15 cellular contexts compared by ENCODE assay signal in genomic region chr17:72416054-72416691, GRCh38.
A peak's percentile ranks its signal among the peaks of the same experiment; 100 is the strongest.
DNase-seq lines count a peak whose midpoint lies in the region; ATAC-seq and TF ChIP-seq lines count a peak whose summit lies in the region.
"Had no signal": no experiment of that assay in that cellular context is flagged by ENCODE, and none has a peak within 500 bp of the region (broad histone marks: within the 10 kb centered on the region; RNA-seq: fewer than 3 reads in every experiment).

No MANE protein-coding gene starts in this region.

- H3K27me3 ChIP-seq in H7 (ENCODE audit: control insufficient read depth, insufficient read depth, low read length) (peaks cover 2% of the 10 kb centered on the region; the same call in 1 of the 2 replicates), Panc1 (ENCODE audit: control insufficient read depth, insufficient read depth, low read length) (no peaks in the 10 kb centered on the region), ectodermal cell (ENCODE audit: control insufficient read depth, insufficient read depth, low read length, poor library complexity, severe bottlenecking) (no peaks in the 10 kb centered on the region)
- H3K27me3 ChIP-seq: body of pancreas had no signal

- TF ChIP-seq CTCF in Panc1 (IDR thresholded peaks at IDR 0.05) = no peak

- in situ Hi-C loops in Panc1 (cut with HindIII; ENCODE audit: low pct_unique_long_range_greater_than_20kb, low sequenced_read_pairs) = loop anchor here (25.0 kb wide), 1 partner anchor 279 kb away; no protein-coding TSS in a partner anchor

- H3K4me3 ChIP-seq in H7 (ENCODE audit: insufficient read depth, low read depth, low read length) = no peak overlapping the region
- H3K4me3 ChIP-seq in Panc1 (ENCODE audit: low read depth in 2 of 2, low read length in 2 of 2) = no peak overlapping the region
- H3K4me3 ChIP-seq in ectodermal cell (ENCODE audit: insufficient read depth, low read depth, low read length) = no peak overlapping the region
- H3K4me3 ChIP-seq: body of pancreas, K562 had no signal

- POLR2A ChIA-PET in Panc1 (lab: Charles Lee) = interaction anchor here (0.6 kb wide), 1 partner anchor 64 kb away, joined by 3 read pairs; no protein-coding TSS in a partner anchor

- CTCF ChIA-PET in Panc1 (lab: Charles Lee) = interaction anchor here (0.8 kb wide), 1 partner anchor 124 kb away, joined by 3 read pairs; no protein-coding TSS in a partner anchor

- H3K9me3 ChIP-seq in Panc1 (ENCODE audit: control insufficient read depth, insufficient read depth, low read depth, low read length) = peaks cover 21% of the 10 kb centered on the region; the same call in 1 of the 2 replicates
- H3K9me3 ChIP-seq in ectodermal cell (ENCODE audit: control insufficient read depth, low read length) = peaks cover 2% of the 10 kb centered on the region
- H3K9me3 ChIP-seq: body of pancreas had no signal

- no TSS peak for BruUV-seq in Panc1 (replicated peaks; lab: Mats Ljungman, UMichigan)

- DNase-seq in H7 (peak; percentile 67), Panc1 (ENCODE audit: low read depth, low spot score) (no peak), putamen (ENCODE audit: low spot score) (peak; percentile 34), SHP77 treated with DMSO at 0.1 percent for 48 hours (lab: John Stamatoyannopoulos, UW) (no peak), NCI-H2029 treated with DMSO at 0.1 percent for 48 hours (lab: John Stamatoyannopoulos, UW) (no peak)
- DNase-seq in stimulated activated CD4-positive, alpha-beta T cell treated with anti-CD3 and anti-CD28 coated beads, Interleukin-15, amount 100 ng/mL, for 24 hours = no peak
- DNase-seq: activated T-cell treated with anti-CD3 and anti-CD28 coated beads, Interleukin-2, amount 50 U/mL, for 72 hours; body of pancreas; CD8-positive, alpha-beta memory T cell; H9; SHP77; stimulated activated CD8-positive, alpha-beta memory T cell treated with anti-CD3 and anti-CD28 coated beads, Interleukin-4, amount 100 ng/mL, for 48 hours had no signal

- 50 to 56% methylated on average over 5 to 6 of the region's 6 CpGs for WGBS in ectodermal cell, 2 experiments

- peak overlapping the region; percentile 45 for H3K27ac ChIP-seq in Panc1 (ENCODE audit: low read length)
- H3K27ac ChIP-seq in ectodermal cell (ENCODE audit: insufficient read depth, low read depth, low read length, poor library complexity, severe bottlenecking) = peak overlapping the region; percentile 8
- H3K27ac ChIP-seq: body of pancreas had no signal

- intact Hi-C loops in Panc1 (cut with micrococcal nuclease; ENCODE audit: unreplicated experiment) = no loop called here

- H3K36me3 ChIP-seq in H7 (replicated peaks; ENCODE audit: control insufficient read depth, insufficient read depth, low read length) = no peaks in the 10 kb centered on the region
- peaks cover 6% of the 10 kb centered on the region for H3K36me3 ChIP-seq in Panc1 (ENCODE audit: control insufficient read depth, insufficient read depth, low read length)
- H3K36me3 ChIP-seq in ectodermal cell (ENCODE audit: control insufficient read depth, insufficient read depth, low read length) = peaks cover 4% of the 10 kb centered on the region

- H3K4me1 ChIP-seq in Panc1 (ENCODE audit: control insufficient read depth, insufficient read depth, low read length) (peaks cover 45% of the 10 kb centered on the region), ectodermal cell (ENCODE audit: control insufficient read depth, insufficient read depth, low read length) (peaks cover 14% of the 10 kb centered on the region)

- ATAC-seq in Panc1 = no peak
- no peak for ATAC-seq in GM21526 (IDR thresholded peaks at IDR 0.05; ENCODE audit: low FRiP score, unreplicated experiment)
- ATAC-seq: activated T-cell treated with anti-CD3 and anti-CD28 coated beads, Interleukin-2, amount 50 U/mL, for 72 hours; body of pancreas; K562 had no signal

Comparison
In these comparisons a context has a peak if more than half of its experiments do, and no peak if none do; other contexts are left out.
1. DNase-seq: peak in H7 (single experiment) and putamen (single experiment); none in Panc1 (single experiment), stimulated activated CD4-positive, alpha-beta T cell treated with anti-CD3 and anti-CD28 coated beads, Interleukin-15, amount 100 ng/mL, for 24 hours (single experiment), SHP77 treated with DMSO at 0.1 percent for 48 hours (single experiment) and NCI-H2029 treated with DMSO at 0.1 percent for 48 hours (single experiment).